In the genomic region with DNA sequence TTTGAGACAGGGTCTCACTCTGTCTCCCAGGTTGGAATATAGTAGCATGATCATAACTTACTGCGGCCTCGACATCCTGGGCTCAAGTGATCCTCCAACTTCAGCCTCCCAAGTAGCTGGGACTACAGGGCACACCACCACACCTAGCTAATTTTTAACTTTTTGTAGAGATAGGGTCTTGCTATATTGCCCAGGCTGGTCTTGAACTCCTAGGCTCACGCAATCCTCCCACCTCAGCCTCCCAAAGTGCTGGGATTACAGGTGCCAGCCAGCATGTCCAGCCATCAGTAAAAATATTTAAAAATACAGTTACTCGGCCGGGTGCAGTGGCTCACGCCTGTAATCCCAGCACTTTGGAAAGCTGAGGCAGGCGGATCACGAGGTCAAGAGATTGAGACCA, we compare ENCODE assay signal across 2 cellular contexts.
A peak's percentile ranks its signal among the peaks of the same experiment; 100 is the strongest.
TF ChIP-seq lines count a peak whose summit lies in the region.

No MANE protein-coding gene starts in this region.

TF ChIP-seq in HEK293, 187 proteins besides CTCF, POLR2A, EP300 and RAD21:
- TF ChIP-seq ZNF121 (tag by site-specific recombination; IDR thresholded peaks at IDR 0.05), result peak; percentile 55; the same call in 1 of the 2 replicates

TF ChIP-seq in HepG2, 621 proteins besides CTCF, POLR2A, EP300 and RAD21:
- peak; percentile 78; the same call in 1 of the 2 replicates for TF ChIP-seq ZNF121 (CRISPR knock-in tag; IDR thresholded peaks at IDR 0.05)
- TF ChIP-seq, protein P1, sequence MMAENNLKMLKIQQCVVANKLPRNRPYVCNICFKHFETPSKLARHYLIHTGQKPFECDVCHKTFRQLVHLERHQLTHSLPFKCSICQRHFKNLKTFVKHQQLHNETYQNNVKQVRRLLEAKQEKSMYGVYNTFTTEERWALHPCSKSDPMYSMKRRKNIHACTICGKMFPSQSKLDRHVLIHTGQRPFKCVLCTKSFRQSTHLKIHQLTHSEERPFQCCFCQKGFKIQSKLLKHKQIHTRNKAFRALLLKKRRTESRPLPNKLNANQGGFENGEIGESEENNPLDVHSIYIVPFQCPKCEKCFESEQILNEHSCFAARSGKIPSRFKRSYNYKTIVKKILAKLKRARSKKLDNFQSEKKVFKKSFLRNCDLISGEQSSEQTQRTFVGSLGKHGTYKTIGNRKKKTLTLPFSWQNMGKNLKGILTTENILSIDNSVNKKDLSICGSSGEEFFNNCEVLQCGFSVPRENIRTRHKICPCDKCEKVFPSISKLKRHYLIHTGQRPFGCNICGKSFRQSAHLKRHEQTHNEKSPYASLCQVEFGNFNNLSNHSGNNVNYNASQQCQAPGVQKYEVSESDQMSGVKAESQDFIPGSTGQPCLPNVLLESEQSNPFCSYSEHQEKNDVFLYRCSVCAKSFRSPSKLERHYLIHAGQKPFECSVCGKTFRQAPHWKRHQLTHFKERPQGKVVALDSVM (CRISPR knock-in tag; IDR thresholded peaks at IDR 0.05), result peak; percentile 50
